Comparison of ENCODE assay signal across 8 cellular contexts in the genomic region with DNA sequence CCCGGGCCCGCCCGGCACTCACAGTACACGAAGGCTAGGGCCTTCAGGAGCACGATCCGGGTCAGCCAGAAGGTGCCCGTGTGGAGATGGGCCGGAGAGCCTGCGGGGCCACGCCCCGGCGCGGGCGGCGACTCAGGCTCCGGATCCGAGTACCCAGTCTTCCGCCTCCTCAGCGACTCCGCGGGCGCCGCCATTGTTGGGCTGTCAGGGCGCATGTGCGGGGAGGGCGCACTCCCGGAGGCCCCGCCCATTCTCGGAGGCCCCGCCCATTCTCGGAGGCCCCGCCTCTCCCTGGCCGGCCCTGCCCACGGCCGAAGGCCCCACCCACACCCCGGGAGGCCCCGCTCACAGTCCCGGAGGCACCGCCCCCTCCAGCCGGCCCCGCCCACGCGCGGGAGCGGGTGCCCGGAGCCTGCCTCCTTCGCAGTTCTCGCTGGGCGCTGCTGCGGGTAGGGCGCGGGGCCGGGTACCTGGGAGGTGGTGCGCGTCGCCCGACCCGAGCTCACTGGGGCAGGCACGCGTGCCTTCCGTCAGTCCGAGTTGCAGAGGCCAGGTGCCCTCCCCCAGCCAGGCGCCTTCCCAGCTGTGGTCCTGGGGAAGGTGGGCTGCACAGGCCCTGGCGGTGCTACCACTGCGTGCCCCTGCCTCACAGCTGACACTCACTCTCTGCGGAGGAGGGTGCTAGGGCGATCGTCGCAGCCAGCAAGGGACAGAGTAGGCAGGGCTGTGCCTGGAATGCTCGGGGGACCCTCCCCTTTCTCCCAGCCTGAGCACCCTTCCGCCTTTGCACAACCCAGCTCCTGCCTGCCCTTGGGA.
A peak's percentile ranks its signal among the peaks of the same experiment; 100 is the strongest.
DNase-seq lines count a peak whose midpoint lies in the region; ATAC-seq and TF ChIP-seq lines count a peak whose summit lies in the region.

Gene LMF1 (minus strand): TSS at position 219 of the 816 bp plus-strand sequence. CDS start 4 bp downstream, at position 215.

- peak; percentile 79 for ATAC-seq in GM18868 (IDR thresholded peaks at IDR 0.05; ENCODE audit: unreplicated experiment)
- ATAC-seq in HG03097 (IDR thresholded peaks at IDR 0.05; ENCODE audit: low FRiP score, unreplicated experiment), result peak; percentile 78

- H3K27ac ChIP-seq in cingulate gyrus (ENCODE audit: low read depth, low read length), result peak within 1 kb of the TSS; percentile 98

- CTCF ChIA-PET in AG04449 (lab: Yijun Ruan, JAX), result no interaction called here

- H3K4me3 ChIP-seq in AG04449 (ENCODE audit: low read depth, low read length), result peak within 1 kb of the TSS; percentile 79

- POLR2A ChIA-PET in AG04449 (lab: Yijun Ruan, JAX), result no interaction called here

- TF ChIP-seq CTCF in AG04449 (IDR thresholded peaks at IDR 0.05; ENCODE audit: insufficient read depth, low read length, missing control alignments), result no peak

- DNase-seq in AG04449 (ENCODE audit: low read depth, low spot score) (peak; percentile 14), NCI-H446 treated with DMSO at 0.1 percent for 48 hours (lab: John Stamatoyannopoulos, UW) (peak; percentile 60), left kidney (ENCODE audit: low read depth, low spot score) (peak; percentile 96)
- DNase-seq in activated CD4-positive, alpha-beta T cell treated with anti-CD3 and anti-CD28 coated beads for 4 hours, result peak; percentile 95 to 96
- peak; percentile 93 to 98 for DNase-seq in stimulated activated CD4-positive, alpha-beta T cell treated with anti-CD3 and anti-CD28 coated beads, Interleukin-1b, Interleukin-23, amount 100 ng/mL, for 4 hours (ENCODE audit: low read depth in 2 of 2)

Comparison
In these comparisons a context has a peak if more than half of its experiments do, and no peak if none do; other contexts are left out.
1. Peak in every context shown above with its lines: DNase-seq, ATAC-seq, H3K4me3 ChIP-seq and H3K27ac ChIP-seq.
2. DNase-seq: peak in every context shown above with its lines; median percentile 96 in left kidney; 96 in activated CD4-positive, alpha-beta T cell treated with anti-CD3 and anti-CD28 coated beads for 4 hours; 96 in stimulated activated CD4-positive, alpha-beta T cell treated with anti-CD3 and anti-CD28 coated beads, Interleukin-1b, Interleukin-23, amount 100 ng/mL, for 4 hours; 60 in NCI-H446 treated with DMSO at 0.1 percent for 48 hours; 14 in AG04449.